Comparison of ENCODE assay signal across 11 cellular contexts in the genomic region with DNA sequence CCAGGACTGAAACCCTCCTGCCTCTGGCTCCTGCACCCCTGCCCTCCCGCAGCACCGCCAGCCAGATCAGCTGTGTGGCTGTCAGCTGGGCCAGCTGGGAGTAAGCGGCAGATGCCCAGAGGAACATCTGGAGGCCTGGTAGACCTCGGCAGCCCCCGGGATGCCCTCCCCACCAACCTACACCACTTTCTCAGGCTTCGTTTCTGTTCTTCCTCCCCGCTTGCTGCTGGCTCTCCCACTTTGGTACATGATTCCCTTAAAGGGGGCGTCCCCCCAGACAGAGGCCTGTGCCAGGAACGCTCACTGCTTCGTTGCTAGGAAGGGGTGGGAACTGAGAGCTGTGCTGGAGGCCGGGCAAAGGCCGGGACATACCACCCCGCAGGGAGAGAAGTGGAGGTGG.
"Had no signal": no experiment of that assay in that cellular context is flagged by ENCODE, and none has a peak within 500 bp of the region (broad histone marks: within the 10 kb centered on the region; RNA-seq: fewer than 3 reads in every experiment).

No MANE protein-coding gene starts in this region.

- FAIRE-seq: small intestine had no signal

- ATAC-seq: left colon; natural killer cell treated with Interleukin-12 subunit alpha and Interleukin-12 subunit beta and Interleukin-15 and Interleukin-18, amount 100 ng/mL, for 72 hours had no signal

- DNase-seq: activated CD4-positive, alpha-beta T cell treated with anti-CD3 and anti-CD28 coated beads, Interleukin-2, amount 50 U/mL, for 1 hour; activated naive CD4-positive, alpha-beta T cell treated with anti-CD3 and anti-CD28 coated beads, Interleukin-2, amount 50 U/mL, for 16 hours; activated T-cell treated with anti-CD3 and anti-CD28 coated beads for 4 hours; cortex of kidney; effector memory CD4-positive, alpha-beta T cell; left colon; mammary epithelial cell; retina; SHP77 treated with DMSO at 0.1 percent for 48 hours; small intestine had no signal
